ENCODE assay signal across 22 cellular contexts in genomic region chr6:6783736-6784135, GRCh38.
DNase-seq lines count a peak whose midpoint lies in the region; ATAC-seq and TF ChIP-seq lines count a peak whose summit lies in the region.
"Had no signal": no experiment of that assay in that cellular context is flagged by ENCODE, and none has a peak within 500 bp of the region (broad histone marks: within the 10 kb centered on the region; RNA-seq: fewer than 3 reads in every experiment).

No MANE protein-coding gene starts in this region.

- TF ChIP-seq CTCF in brain microvascular endothelial cell (IDR thresholded peaks at IDR 0.05; ENCODE audit: low read depth, low read length, missing control alignments) (no peak), nephron (IDR thresholded peaks at IDR 0.05; ENCODE audit: unreplicated experiment in 3 of 3) (no peak)

- ATAC-seq in HG03159 (IDR thresholded peaks at IDR 0.05; ENCODE audit: unreplicated experiment) (no peak), SK-N-SH treated with all-trans-retinoic acid at 6 μM for 48 hours (no peak)
- ATAC-seq: GM23338 had no signal

- no peak overlapping the region for H3K4me3 ChIP-seq in brain microvascular endothelial cell (ENCODE audit: low read depth, low read length)
- H3K4me3 ChIP-seq: GM23338, HAP-1 had no signal

- H3K4me3 Mint-ChIP-seq in nephron: no peak overlapping the region
- H3K4me3 Mint-ChIP-seq: CD4-positive, CD25-positive, alpha-beta regulatory T cell; GM23338 had no signal

- H3K27ac Mint-ChIP-seq in nephron: peak overlapping the region in 2 of 3 experiments; percentile 8 to 61
- H3K27ac Mint-ChIP-seq: CD4-positive, CD25-positive, alpha-beta regulatory T cell; GM23338 had no signal

- peaks cover 38% of the 10 kb centered on the region for H3K4me1 Mint-ChIP-seq in nephron
- H3K4me1 Mint-ChIP-seq: CD4-positive, CD25-positive, alpha-beta regulatory T cell had no signal

- peaks cover 10% of the 10 kb centered on the region for H3K27me3 Mint-ChIP-seq in nephron (ENCODE audit: low read depth)

- H3K9me3 Mint-ChIP-seq in nephron: no peaks in the 10 kb centered on the region
- H3K9me3 Mint-ChIP-seq: GM23338 had no signal

- no peaks in the 10 kb centered on the region for H3K36me3 ChIP-seq in brain microvascular endothelial cell (replicated peaks)
- H3K36me3 ChIP-seq: HAP-1 had no signal

- no peaks in the 10 kb centered on the region for H3K36me3 Mint-ChIP-seq in nephron (ENCODE audit: low read depth)
- H3K36me3 Mint-ChIP-seq: CD4-positive, CD25-positive, alpha-beta regulatory T cell had no signal

- H3K27me3 ChIP-seq in brain microvascular endothelial cell (replicated peaks): no peaks in the 10 kb centered on the region

- peak; percentile 49 for DNase-seq in Daoy (ENCODE audit: low read depth)
- peak; percentile 75 for DNase-seq in HT1080 (ENCODE audit: low read depth)
- peak; percentile 15 for DNase-seq in brain microvascular endothelial cell
- no peak for DNase-seq in AG20443 (ENCODE audit: low spot score)
- DNase-seq: CD4-positive, CD25-positive, alpha-beta regulatory T cell; NCI-H1092 treated with DMSO at 0.1 percent for 48 hours; NCI-H1436 treated with DMSO at 0.1 percent for 48 hours; NCI-H2029; NCI-H2227 treated with DMSO at 0.1 percent for 48 hours; NCI-H510A treated with DMSO at 0.1 percent for 48 hours; NCI-H748 treated with DMSO at 0.1 percent for 48 hours; NK-92 treated with Interleukin-12 subunit alpha and Interleukin-12 subunit beta, amount 100 ng/mL, for 24 hours; SHP77 treated with DMSO at 0.1 percent for 48 hours; T-helper 1 cell had no signal

- no peak overlapping the region for H3K27ac ChIP-seq in brain microvascular endothelial cell
- H3K27ac ChIP-seq: HL-60, KMS-11, RWPE1 had no signal

- in situ Hi-C loops in brain microvascular endothelial cell (cut with HindIII; ENCODE audit: low pct_ligation_motif_present, low sequenced_read_pairs): no loop called here

TF ChIP-seq in SK-N-SH treated with all-trans-retinoic acid at 6 μM for 48 hours, 23 proteins besides CTCF, POLR2A, EP300 and RAD21:
- TF ChIP-seq BACH2 (CRISPR knock-in tag; IDR thresholded peaks at IDR 0.05; ENCODE audit: borderline replicate concordance): no peak
- no peak for TF ChIP-seq CSRNP3 (CRISPR knock-in tag; IDR thresholded peaks at IDR 0.05)
- TF ChIP-seq RARB (CRISPR knock-in tag; IDR thresholded peaks at IDR 0.05): no peak
- TF ChIP-seq TCF4 (CRISPR knock-in tag; IDR thresholded peaks at IDR 0.05; ENCODE audit: borderline replicate concordance): no peak
- no peak for TF ChIP-seq ARNTL (CRISPR knock-in tag; IDR thresholded peaks at IDR 0.05; ENCODE audit: borderline replicate concordance, low read depth)
